In the genomic region with DNA sequence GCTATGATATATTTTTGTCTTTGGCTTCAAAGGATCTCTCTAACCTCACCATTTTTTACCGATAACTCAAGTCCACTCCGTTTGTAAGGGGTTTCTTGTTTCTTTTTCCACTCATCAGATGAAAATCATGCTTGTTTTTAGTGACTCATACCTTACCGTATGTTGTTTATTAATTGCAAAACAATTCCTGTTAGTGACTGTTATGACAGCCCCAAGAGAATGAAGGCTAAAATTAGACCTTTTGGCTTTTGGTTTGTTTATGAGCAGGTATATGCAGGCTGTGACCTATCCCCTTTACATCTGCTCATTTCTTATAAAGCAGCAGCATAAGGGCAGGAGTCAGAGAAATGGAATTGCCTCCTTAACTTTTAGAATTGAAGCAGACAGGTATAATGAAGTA, we compare ENCODE assay signal across 11 cellular contexts.
DNase-seq lines count a peak whose midpoint lies in the region; ATAC-seq and TF ChIP-seq lines count a peak whose summit lies in the region.
"Had no signal": no experiment of that assay in that cellular context is flagged by ENCODE, and none has a peak within 500 bp of the region (broad histone marks: within the 10 kb centered on the region; RNA-seq: fewer than 3 reads in every experiment).

No MANE protein-coding gene starts in this region.

- H2AFZ ChIP-seq in fibroblast of lung (ENCODE audit: low read length): no peak overlapping the region

- no peak overlapping the region for H3K4me3 Mint-ChIP-seq in Calu3 (ENCODE audit: low read depth, unreplicated experiment)
- H3K4me3 Mint-ChIP-seq in activated CD4-positive, alpha-beta memory T cell treated with anti-CD3 and anti-CD28 coated beads for 36 hours: no peak overlapping the region
- H3K4me3 Mint-ChIP-seq: activated naive CD4-positive, alpha-beta T cell treated with anti-CD3 and anti-CD28 coated beads, Interleukin-2, amount 50 U/mL, for 24 hours had no signal

- peak overlapping the region; percentile 31 for H3K27ac ChIP-seq in fibroblast of lung (ENCODE audit: insufficient read depth, low read length)
- H3K27ac ChIP-seq: VCaP had no signal

- POLR2A ChIA-PET in activated CD4-positive, alpha-beta memory T cell treated with anti-CD3 and anti-CD28 coated beads for 36 hours (lab: Charles Lee): no interaction called here

- peaks cover 2% of the 10 kb centered on the region for H3K4me1 ChIP-seq in fibroblast of lung (ENCODE audit: control insufficient read depth, extremely low read depth, insufficient read depth, low read length)
- no peaks in the 10 kb centered on the region for H3K4me1 ChIP-seq in HAP-1

- H3K9me3 Mint-ChIP-seq in Calu3 (ENCODE audit: low read depth, unreplicated experiment): peaks cover 7% of the 10 kb centered on the region
- peaks cover 17% of the 10 kb centered on the region for H3K9me3 Mint-ChIP-seq in activated CD4-positive, alpha-beta memory T cell treated with anti-CD3 and anti-CD28 coated beads for 36 hours

- H3K36me3 ChIP-seq in fibroblast of lung (ENCODE audit: control insufficient read depth, insufficient read depth, low read length): no peaks in the 10 kb centered on the region
- no peaks in the 10 kb centered on the region for H3K36me3 ChIP-seq in HAP-1 (replicated peaks)

- intact Hi-C loops in Calu3 (cut with micrococcal nuclease; ENCODE audit: unreplicated experiment): no loop called here
- intact Hi-C loops in activated CD4-positive, alpha-beta memory T cell treated with anti-CD3 and anti-CD28 coated beads for 36 hours (cut with micrococcal nuclease): no loop called here

- no peak overlapping the region for H3K4me2 ChIP-seq in fibroblast of lung (ENCODE audit: extremely low read depth, insufficient read depth, low read length)

- no peaks in the 10 kb centered on the region for H3K27me3 Mint-ChIP-seq in Calu3 (ENCODE audit: unreplicated experiment)
- no peaks in the 10 kb centered on the region for H3K27me3 Mint-ChIP-seq in activated CD4-positive, alpha-beta memory T cell treated with anti-CD3 and anti-CD28 coated beads for 36 hours
- H3K27me3 Mint-ChIP-seq: activated naive CD4-positive, alpha-beta T cell treated with anti-CD3 and anti-CD28 coated beads, Interleukin-2, amount 50 U/mL, for 24 hours had no signal

- CTCF ChIA-PET in Calu3 (lab: Charles Lee): no interaction called here
- CTCF ChIA-PET in activated CD4-positive, alpha-beta memory T cell treated with anti-CD3 and anti-CD28 coated beads for 36 hours (lab: Charles Lee): no interaction called here

- H3K36me3 Mint-ChIP-seq in Calu3 (ENCODE audit: insufficient read depth, unreplicated experiment): no peaks in the 10 kb centered on the region
- peaks cover 5% of the 10 kb centered on the region for H3K36me3 Mint-ChIP-seq in activated CD4-positive, alpha-beta memory T cell treated with anti-CD3 and anti-CD28 coated beads for 36 hours

- H3K79me2 ChIP-seq in fibroblast of lung (ENCODE audit: control insufficient read depth, insufficient read depth, low read length): no peaks in the 10 kb centered on the region

- H3K4me3 ChIP-seq in fibroblast of lung (replicated peaks in 1 of 4; ENCODE audit: control extremely low read depth in 1 of 4, insufficient read depth in 1 of 4, low read depth in 3 of 4, low read length in 4 of 4) (no peak overlapping the region), HAP-1 (no peak overlapping the region)

- in situ Hi-C loops in HAP-1 (cut with MboI; ENCODE audit: low sequenced_read_pairs): no loop called here

- TF ChIP-seq CTCF in Calu3 (IDR thresholded peaks at IDR 0.05; ENCODE audit: unreplicated experiment) (no peak), fibroblast of lung (conservative IDR thresholded peaks at IDR 0.05 in 1 of 2, IDR thresholded peaks at IDR 0.05 in 1 of 2; ENCODE audit: low read depth in 1 of 2, low read length in 2 of 2) (no peak)

- H3K27me3 ChIP-seq in fibroblast of lung (ENCODE audit: control insufficient read depth, insufficient read depth, low read length) (no peaks in the 10 kb centered on the region), HAP-1 (ENCODE audit: low read depth) (no peaks in the 10 kb centered on the region)

- peak overlapping the region; percentile 54 for H3K27ac Mint-ChIP-seq in Calu3 (ENCODE audit: unreplicated experiment)
- H3K27ac Mint-ChIP-seq in activated CD4-positive, alpha-beta memory T cell treated with anti-CD3 and anti-CD28 coated beads for 36 hours: no peak overlapping the region
- H3K27ac Mint-ChIP-seq: activated naive CD4-positive, alpha-beta T cell treated with anti-CD3 and anti-CD28 coated beads, Interleukin-2, amount 50 U/mL, for 24 hours had no signal

- BruUV-seq in Calu3 (replicated peaks; lab: Mats Ljungman, UMichigan): no TSS peak

- H3K4me1 Mint-ChIP-seq in Calu3 (ENCODE audit: low read depth, unreplicated experiment): peaks cover 10% of the 10 kb centered on the region
- H3K4me1 Mint-ChIP-seq in activated CD4-positive, alpha-beta memory T cell treated with anti-CD3 and anti-CD28 coated beads for 36 hours (ENCODE audit: low read depth): no peaks in the 10 kb centered on the region
- H3K4me1 Mint-ChIP-seq: activated naive CD4-positive, alpha-beta T cell treated with anti-CD3 and anti-CD28 coated beads, Interleukin-2, amount 50 U/mL, for 24 hours had no signal

- no peak overlapping the region for H3K9ac ChIP-seq in fibroblast of lung (ENCODE audit: insufficient read depth, low read length)

- H4K20me1 ChIP-seq in fibroblast of lung (ENCODE audit: control insufficient read depth, extremely low read depth, insufficient read depth, low read length): no peaks in the 10 kb centered on the region

- no peak for DNase-seq in Calu3
- DNase-seq in fibroblast of lung (ENCODE audit: low read depth in 2 of 2): peak; percentile 84 to 88
- no peak for DNase-seq in activated CD4-positive, alpha-beta memory T cell treated with anti-CD3 and anti-CD28 coated beads for 36 hours
- DNase-seq in HAP-1 (ENCODE audit: low spot score in 2 of 2): no peak
- no peak for DNase-seq in NCI-H1105 (lab: John Stamatoyannopoulos, UW)
- DNase-seq: NCI-H748 treated with DMSO at 0.1 percent for 48 hours had no signal

- H3K9me3 ChIP-seq in fibroblast of lung (ENCODE audit: control insufficient read depth, insufficient read depth, low read depth, low read length): no peaks in the 10 kb centered on the region
- H3K9me3 ChIP-seq in HAP-1: no peaks in the 10 kb centered on the region

- peak; percentile 86 for ATAC-seq in GM21447 (IDR thresholded peaks at IDR 0.05; ENCODE audit: unreplicated experiment)
- peak; percentile 61 for ATAC-seq in HG03565 (IDR thresholded peaks at IDR 0.05; ENCODE audit: unreplicated experiment)
- ATAC-seq in GM19397 (IDR thresholded peaks at IDR 0.05; ENCODE audit: unreplicated experiment): no peak

Comparison
In these comparisons a context has a peak if more than half of its experiments do, and no peak if none do; other contexts are left out.
1. DNase-seq: peak in fibroblast of lung (2 of 2); none in Calu3 (single experiment), activated CD4-positive, alpha-beta memory T cell treated with anti-CD3 and anti-CD28 coated beads for 36 hours (single experiment), HAP-1 (0 of 2) and NCI-H1105 (single experiment).